In genomic region chr20:58237318-58238182, GRCh38 we compare ENCODE assay signal across 8 cellular contexts. TPM values are rescaled to one million over a fixed set of nuclear protein-coding genes. Genes with fewer than 3 reads are reported as not detected.
DNase-seq lines count a peak whose midpoint lies in the region; ATAC-seq and TF ChIP-seq lines count a peak whose summit lies in the region.

No MANE protein-coding gene starts in this region.

- CTCF ChIA-PET in activated CD4-positive, alpha-beta memory T cell treated with anti-CD3 and anti-CD28 coated beads for 36 hours (lab: Charles Lee) = interaction anchor here (0.6 to 5.4 kb wide), 15 partner anchors 9 to 417 kb away, joined by 3 to 31 read pairs (median 3); partner anchors contain the start of gene STX16

- peaks cover 21% of the 10 kb centered on the region for H3K4me1 Mint-ChIP-seq in activated T-cell treated with anti-CD3 and anti-CD28 coated beads, Interleukin-2, amount 50 U/mL, for 4 hours (ENCODE audit: low read depth)
- H3K4me1 Mint-ChIP-seq in activated CD4-positive, alpha-beta memory T cell treated with anti-CD3 and anti-CD28 coated beads for 36 hours (ENCODE audit: low read depth) = peaks cover 23% of the 10 kb centered on the region
- H3K4me1 Mint-ChIP-seq in type B pancreatic cell (ENCODE audit: unreplicated experiment) = peaks cover 12% of the 10 kb centered on the region

- no peaks in the 10 kb centered on the region for H3K27me3 Mint-ChIP-seq in activated T-cell treated with anti-CD3 and anti-CD28 coated beads, Interleukin-2, amount 50 U/mL, for 4 hours (ENCODE audit: low read depth)
- H3K27me3 Mint-ChIP-seq in activated CD4-positive, alpha-beta memory T cell treated with anti-CD3 and anti-CD28 coated beads for 36 hours = peaks cover 2% of the 10 kb centered on the region
- peaks cover 21% of the 10 kb centered on the region for H3K27me3 Mint-ChIP-seq in type B pancreatic cell

- intact Hi-C loops in activated CD4-positive, alpha-beta memory T cell treated with anti-CD3 and anti-CD28 coated beads for 36 hours (cut with micrococcal nuclease) = loop anchor here (1.0 to 5.0 kb wide), 6 partner anchors 13 to 615 kb away; partner anchors contain the start of genes GNAS and GNAS-AS1

- peak overlapping the region; percentile 89 for H3K4me3 Mint-ChIP-seq in activated T-cell treated with anti-CD3 and anti-CD28 coated beads, Interleukin-2, amount 50 U/mL, for 4 hours
- peak overlapping the region; percentile 81 for H3K4me3 Mint-ChIP-seq in activated CD4-positive, alpha-beta memory T cell treated with anti-CD3 and anti-CD28 coated beads for 36 hours
- peak overlapping the region; percentile 85 for H3K4me3 Mint-ChIP-seq in type B pancreatic cell

- no peak for TF ChIP-seq EP300 in gastroesophageal sphincter (IDR thresholded peaks at IDR 0.05)

- peaks cover 0 to 69% of the 10 kb centered on the region in 2 donors for H3K36me3 ChIP-seq in gastroesophageal sphincter

- no peak for ATAC-seq in activated T-cell treated with anti-CD3 and anti-CD28 coated beads, Interleukin-2, amount 50 U/mL, for 4 hours
- peak; percentile 20 for ATAC-seq in gastroesophageal sphincter
- ATAC-seq in GM18868 (IDR thresholded peaks at IDR 0.05; ENCODE audit: unreplicated experiment) = no peak

- POLR2A ChIA-PET in activated CD4-positive, alpha-beta memory T cell treated with anti-CD3 and anti-CD28 coated beads for 36 hours (lab: Charles Lee) = interaction anchor here (0.6 to 1.1 kb wide), 2 partner anchors 407 to 414 kb away, joined by 3 read pairs; no protein-coding TSS in a partner anchor

- H3K27ac ChIP-seq in gastroesophageal sphincter = peak overlapping the region in 2 of 4 donors; percentile 32 to 62

- H3K27ac Mint-ChIP-seq in activated CD4-positive, alpha-beta memory T cell treated with anti-CD3 and anti-CD28 coated beads for 36 hours = peak overlapping the region; percentile 78
- no peak overlapping the region for H3K27ac Mint-ChIP-seq in type B pancreatic cell

- peak overlapping the region in 1 of 2 donors; percentile 51 for H3K4me3 ChIP-seq in gastroesophageal sphincter

- WGBS in gastroesophageal sphincter (ENCODE audit: low coverage in 1 of 2), 2 donors = 47 to 70% methylated on average over 6 to 7 of the region's 7 CpGs

- H3K27me3 ChIP-seq in gastroesophageal sphincter = no peaks in the 10 kb centered on the region

- no peaks in the 10 kb centered on the region for H3K36me3 Mint-ChIP-seq in activated T-cell treated with anti-CD3 and anti-CD28 coated beads, Interleukin-2, amount 50 U/mL, for 4 hours (ENCODE audit: insufficient read depth)
- peaks cover 4% of the 10 kb centered on the region for H3K36me3 Mint-ChIP-seq in activated CD4-positive, alpha-beta memory T cell treated with anti-CD3 and anti-CD28 coated beads for 36 hours
- peaks cover 3% of the 10 kb centered on the region for H3K36me3 Mint-ChIP-seq in type B pancreatic cell

- no peak for DNase-seq in activated T-cell treated with anti-CD3 and anti-CD28 coated beads, Interleukin-2, amount 50 U/mL, for 4 hours
- DNase-seq in activated T-cell treated with anti-CD3 and anti-CD28 coated beads, Interleukin-2, amount 50 U/mL, for 48 hours = no peak
- DNase-seq in activated CD4-positive, alpha-beta memory T cell treated with anti-CD3 and anti-CD28 coated beads for 36 hours = no peak
- DNase-seq in type B pancreatic cell (ENCODE audit: extremely low spot score, unreplicated experiment) (no peak), T-helper 9 cell (no peak)
- DNase-seq in stimulated activated CD4-positive, alpha-beta T cell treated with anti-CD3 and anti-CD28 coated beads, Interleukin-1b, Interleukin-23, amount 100 ng/mL, for 48 hours = no peak

- no peaks in the 10 kb centered on the region for H3K9me3 ChIP-seq in gastroesophageal sphincter

- no peak for TF ChIP-seq POLR2A in gastroesophageal sphincter (IDR thresholded peaks at IDR 0.05)

- H3K9me3 Mint-ChIP-seq in activated T-cell treated with anti-CD3 and anti-CD28 coated beads, Interleukin-2, amount 50 U/mL, for 4 hours = no peaks in the 10 kb centered on the region
- H3K9me3 Mint-ChIP-seq in activated CD4-positive, alpha-beta memory T cell treated with anti-CD3 and anti-CD28 coated beads for 36 hours = no peaks in the 10 kb centered on the region
- no peaks in the 10 kb centered on the region for H3K9me3 Mint-ChIP-seq in type B pancreatic cell

- peaks cover 0 to 15% (median 0%) of the 10 kb centered on the region in 3 donors for H3K4me1 ChIP-seq in gastroesophageal sphincter

- no peak for TF ChIP-seq CTCF in gastroesophageal sphincter (IDR thresholded peaks at IDR 0.05)
- no peak for TF ChIP-seq CTCF in type B pancreatic cell (conservative IDR thresholded peaks at IDR 0.05)

RNA-seq across cellular contexts. Expression of gene ANKRD60, which starts 9.1 kb away (rescaled TPM):
- not detected for total RNA-seq in activated T-cell treated with anti-CD3 and anti-CD28 coated beads, Interleukin-2, amount 50 U/mL, for 4 hours
- not detected for total RNA-seq in activated CD4-positive, alpha-beta memory T cell treated with anti-CD3 and anti-CD28 coated beads for 36 hours
- total RNA-seq in gastroesophageal sphincter (not detected), type B pancreatic cell (ENCODE audit: low replicate concordance) (not detected in 2 replicates)
